ENCODE assay signal across 8 cellular contexts in the genomic region with DNA sequence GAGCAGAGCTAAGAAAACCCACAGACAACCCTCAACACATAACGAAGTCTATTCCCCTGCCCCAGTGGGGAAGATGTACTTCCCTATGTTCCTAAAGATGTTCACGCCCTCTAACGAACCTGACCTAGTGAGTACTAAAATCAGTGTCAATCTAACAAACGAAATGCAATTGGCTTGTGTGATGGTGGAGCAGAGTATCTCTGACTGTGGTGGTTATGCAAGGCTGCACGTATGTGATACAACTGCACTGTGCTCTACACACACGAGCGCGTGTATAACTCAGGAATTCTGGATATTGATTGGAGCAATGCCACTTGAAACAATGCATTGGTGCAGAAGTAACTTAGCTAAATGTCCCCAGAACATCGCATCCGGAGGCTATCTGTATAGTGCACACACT. TPM values are rescaled to one million over a fixed set of nuclear protein-coding genes. Genes with fewer than 3 reads are reported as not detected.
A peak's percentile ranks its signal among the peaks of the same experiment; 100 is the strongest.
DNase-seq lines count a peak whose midpoint lies in the region; ATAC-seq, FAIRE-seq and TF ChIP-seq lines count a peak whose summit lies in the region.

No MANE protein-coding gene starts in this region.

- H3K9me3 ChIP-seq in GM12878 (replicated peaks; ENCODE audit: control insufficient read depth, insufficient read depth, low read length) (no peaks in the 10 kb centered on the region), upper lobe of right lung (no peaks in the 10 kb centered on the region)

- peaks cover 40% of the 10 kb centered on the region for H3K79me2 ChIP-seq in GM12878 (ENCODE audit: control insufficient read depth, insufficient read depth, low read length)

- RAD21 ChIA-PET in GM12878 (lab: Charles Lee; ENCODE audit: unreplicated experiment): interaction anchor here (0.5 to 5.6 kb wide), 12 partner anchors 14 to 202 kb away, joined by 3 to 29 read pairs (median 4); partner anchors contain the start of genes GDI2 and IL15RA

- TF ChIP-seq CTCF in GM12878 (IDR thresholded peaks at IDR 0.05 in 2 of 3, conservative IDR thresholded peaks at IDR 0.05 in 1 of 3; ENCODE audit: control insufficient read depth in 2 of 3, extremely low read depth in 1 of 3, insufficient read depth in 1 of 3, low read depth in 3 of 3, low read length in 3 of 3): no peak
- no peak for TF ChIP-seq CTCF in lower leg skin (IDR thresholded peaks at IDR 0.05)
- no peak for TF ChIP-seq CTCF in upper lobe of right lung (IDR thresholded peaks at IDR 0.05)

- no peak overlapping the region for H3K9ac ChIP-seq in GM12878 (ENCODE audit: control insufficient read depth, insufficient read depth, low read length)

- H3K4me1 ChIP-seq in GM12878 (ENCODE audit: control insufficient read depth, insufficient read depth, low read length) (peaks cover 12% of the 10 kb centered on the region), upper lobe of right lung (peaks cover 28% of the 10 kb centered on the region)

- peak overlapping the region; percentile 9 to 89 (median 52) for H3K27ac Mint-ChIP-seq in IgD-negative memory B cell

- no peak for TF ChIP-seq POLR2A in GM12878 (IDR thresholded peaks at IDR 0.05; ENCODE audit: low read depth, low read length)
- TF ChIP-seq POLR2A in lower leg skin (IDR thresholded peaks at IDR 0.05): no peak

- H3K4me2 ChIP-seq in GM12878 (ENCODE audit: control insufficient read depth, insufficient read depth): peak overlapping the region; percentile 92

- no peak for FAIRE-seq in GM12878 (lab: Jason Lieb, UNC)

- peak overlapping the region; percentile 87 to 94 (median 91) for H3K4me3 Mint-ChIP-seq in IgD-negative memory B cell

- CTCF ChIA-PET in GM12878 (lab: Yijun Ruan, JAX): interaction anchor here (0.6 to 4.9 kb wide), 8 partner anchors 14 to 527 kb away, joined by 3 to 24 read pairs (median 4); no protein-coding TSS in a partner anchor

- WGBS in GM12878 (ENCODE audit: insufficient coverage, insufficient replicate concordance, low lambda C conversion rate, missing lambda C conversion rate): 50% methylated on average over 10 of the region's 10 CpGs
- 15 to 27% methylated on average over 10 of the region's 10 CpGs for WGBS in lower leg skin, 2 donors

- TF ChIP-seq RAD21 in GM12878 (IDR thresholded peaks at IDR 0.05; ENCODE audit: insufficient read depth, low read depth, low read length): no peak

- peaks cover 28 to 41% (median 39%) of the 10 kb centered on the region in 3 donors for H3K4me1 Mint-ChIP-seq in IgD-negative memory B cell

- H3K36me3 ChIP-seq in GM12878 (ENCODE audit: control insufficient read depth in 2 of 2, insufficient read depth in 2 of 2, low read length in 1 of 2) (peaks cover 0 to 7% of the 10 kb centered on the region in 2 experiments; a peak in 2 of 4 replicates), upper lobe of right lung (peaks cover 30% of the 10 kb centered on the region)

- peak overlapping the region; percentile 93; the same call in 1 of the 2 replicates for H2AFZ ChIP-seq in GM12878 (ENCODE audit: control insufficient read depth, low read depth, low read length)

- no peaks in the 10 kb centered on the region for H4K20me1 ChIP-seq in GM12878 (ENCODE audit: control insufficient read depth, insufficient read depth)

- intact Hi-C loops in GM12878 (cut with micrococcal nuclease; ENCODE audit: unreplicated experiment): no loop called here
- intact Hi-C loops in lower leg skin (cut with DNase I; ENCODE audit: low total_unique reads): no loop called here
- intact Hi-C loops in upper lobe of right lung (cut with DNase I): no loop called here

- H3K4me3 ChIP-seq in GM12878 (peak overlapping the region; percentile 96), lower leg skin (ENCODE audit: low read depth, poor library complexity, severe bottlenecking) (peak overlapping the region; percentile 86), upper lobe of right lung (peak overlapping the region; percentile 97)

- BruUV-seq in GM12878 (replicated peaks; lab: Mats Ljungman, UMichigan): no TSS peak

- no peaks in the 10 kb centered on the region for H3K9me3 Mint-ChIP-seq in IgD-negative memory B cell

- H3K27me3 ChIP-seq in GM12878 (replicated peaks in 1 of 2; ENCODE audit: control insufficient read depth in 2 of 2, insufficient read depth in 2 of 2, low read length in 1 of 2) (no peaks in the 10 kb centered on the region), upper lobe of right lung (no peaks in the 10 kb centered on the region)

- SMC1A ChIA-PET in GM12878 (lab: Charles Lee; ENCODE audit: uncharacterized antibody, unreplicated experiment): interaction anchor here (0.8 to 3.6 kb wide), 13 partner anchors 15 to 82 kb away, joined by 3 to 24 read pairs (median 3); no protein-coding TSS in a partner anchor

- DNase-seq in Ammon's horn (ENCODE audit: low spot score): peak; percentile 38
- no peak for DNase-seq in GM12878 (ENCODE audit: low read depth, low spot score)
- DNase-seq in lower leg skin (ENCODE audit: low spot score in 2 of 2): peak in 1 of 2 donors; percentile 14
- no peak for DNase-seq in upper lobe of right lung
- DNase-seq in NCI-H128 (lab: John Stamatoyannopoulos, UW; ENCODE audit: unreplicated experiment): no peak

- H3K36me3 Mint-ChIP-seq in IgD-negative memory B cell: peaks cover 3% of the 10 kb centered on the region

- POLR2A ChIA-PET in GM12878 (lab: Charles Lee): interaction anchor here (0.5 to 3.1 kb wide), 12 partner anchors 16 to 311 kb away, joined by 3 to 25 read pairs (median 3); partner anchors contain the start of gene GDI2

- no peaks in the 10 kb centered on the region for H3K27me3 Mint-ChIP-seq in IgD-negative memory B cell

- H3K27ac ChIP-seq in GM12878 (ENCODE audit: control insufficient read depth, insufficient read depth) (0 out of 2 replicates have a peak overlapping the region, but pooled peaks have one; percentile 68), upper lobe of right lung (no peak overlapping the region)

- in situ Hi-C loops in GM12878 (cut with MboI): no loop called here

- no peak for ATAC-seq in GM12878
- no peak for ATAC-seq in upper lobe of right lung
- no peak for ATAC-seq in HG02610 (IDR thresholded peaks at IDR 0.05; ENCODE audit: unreplicated experiment)
- no peak for ATAC-seq in GM21529 (IDR thresholded peaks at IDR 0.05; ENCODE audit: unreplicated experiment)

- TF ChIP-seq EP300 in GM12878 (IDR thresholded peaks at IDR 0.05; ENCODE audit: borderline replicate concordance in 1 of 2, control insufficient read depth in 1 of 2, low read depth in 2 of 2, low read length in 2 of 2): no peak

TF ChIP-seq in GM12878, 131 proteins besides CTCF, POLR2A, EP300 and RAD21:
- TF ChIP-seq PAX5 (IDR thresholded peaks at IDR 0.05; ENCODE audit: borderline replicate concordance, low read depth, low read length) (peak; percentile 14; the same call in 1 of the 2 replicates), PKNOX1 (IDR thresholded peaks at IDR 0.05) (peak; percentile 59), SREBF2 (IDR thresholded peaks at IDR 0.05; ENCODE audit: low read length) (no peak)

RNA-seq across cellular contexts. Expression of gene ANKRD16, which starts 1.3 kb away (rescaled TPM):
- polyA plus RNA-seq in IgD-negative memory B cell (5.2 TPM), GM12878 (2011; rRNA removed) (8.7 and 13.6 TPM in 2 replicates), GM12878 (2014; fragmentation: Illumina TruSeq; extraction: Trizol) (4.3 and 5.2 TPM in 2 replicates), GM12878 (2014; fragmentation: Nextera tagmentation; extraction: Ambion mirVana) (1 to 10 TPM; 1.4 to 2.9 TPM), GM12878 (2014; rRNA removed) (7.9 and 9.3 TPM in 2 replicates), GM12878 (2016; fragmentation: Nextera tagmentation; extraction: Ambion mirVana) (1 to 10 TPM in 1 of 2 experiments, under 1 TPM in 1; 0.57 to 4.2 TPM)
- 37.5 and 42.1 TPM in 2 replicates for total RNA-seq in GM12878 (2013; cell fraction: nucleolus; rRNA removed)
- total RNA-seq in GM12878 (2014; rRNA removed) (10.5 and 11.2 TPM in 2 replicates), GM12878 (2014; rRNA removed; fragmentation: Illumina TruSeq; extraction: Trizol) (3.5 and 4.6 TPM in 2 replicates), GM12878 (2021) (9.0 and 9.5 TPM in 2 replicates), lower leg skin (10 to 100 TPM in 3 of 4 donors, 1 to 10 TPM in 1; 9.0 to 23.3 (median 16.6) TPM), upper lobe of right lung (4.6 TPM)
- polyA plus RNA-seq in GM12878 (2011; ENCODE audit: low read depth): 3.3 TPM
- polyA plus RNA-seq in GM12878 (2011; cell fraction: cytosol; rRNA removed): 10.6 and 15.0 TPM in 2 replicates
- 27.7 and 29.6 TPM in 2 replicates for polyA plus RNA-seq in GM12878 (2011; cell fraction: nucleus; rRNA removed)
- 5.7 and 6.1 TPM in 2 replicates for polyA plus RNA-seq in GM12878 (2012)
- polyA minus RNA-seq in GM12878 (2011; rRNA and poly(A)+ RNA removed): 24.7 and 29.2 TPM in 2 replicates
- 4.0 and 6.1 TPM in 2 replicates for polyA minus RNA-seq in GM12878 (2011; cell fraction: cytosol; rRNA and poly(A)+ RNA removed)
- polyA minus RNA-seq in GM12878 (2011; cell fraction: nucleus; rRNA and poly(A)+ RNA removed): 13.4 and 22.9 TPM in 2 replicates

RNA-seq across cellular contexts. Expression of gene FBH1, which starts 1.7 kb away (rescaled TPM):
- polyA plus RNA-seq in IgD-negative memory B cell: 85.4 TPM
- total RNA-seq in GM12878 (2013; cell fraction: nucleolus; rRNA removed): 158 and 181 TPM in 2 replicates
- 45.1 and 51.9 TPM in 2 replicates for total RNA-seq in GM12878 (2014; rRNA removed)
- total RNA-seq in GM12878 (2014; rRNA removed; fragmentation: Illumina TruSeq; extraction: Trizol): 54.6 and 60.9 TPM in 2 replicates
- total RNA-seq in GM12878 (2021): 58.7 and 66.8 TPM in 2 replicates
- polyA plus RNA-seq in GM12878 (2011; ENCODE audit: low read depth): 33.1 TPM
- polyA plus RNA-seq in GM12878 (2011; rRNA removed): 40.6 and 49.2 TPM in 2 replicates
- polyA plus RNA-seq in GM12878 (2011; cell fraction: cytosol; rRNA removed): 47.8 and 53.8 TPM in 2 replicates
- 93.4 and 100.0 TPM in 2 replicates for polyA plus RNA-seq in GM12878 (2011; cell fraction: nucleus; rRNA removed)
- 39.6 and 40.3 TPM in 2 replicates for polyA plus RNA-seq in GM12878 (2012)
- polyA plus RNA-seq in GM12878 (2014; fragmentation: Illumina TruSeq; extraction: Trizol): 34.4 and 37.9 TPM in 2 replicates
- polyA plus RNA-seq in GM12878 (2014; fragmentation: Nextera tagmentation; extraction: Ambion mirVana): 10 to 100 TPM in 1 of 2 experiments, 1 to 10 TPM in 1; 6.1 to 19.0 TPM
- 42.0 and 44.4 TPM in 2 replicates for polyA plus RNA-seq in GM12878 (2014; rRNA removed)
- polyA plus RNA-seq in GM12878 (2016; fragmentation: Nextera tagmentation; extraction: Ambion mirVana): 10 to 100 TPM; 67.4 to 67.6 TPM
- polyA minus RNA-seq in GM12878 (2011; rRNA and poly(A)+ RNA removed): 110 and 113 TPM in 2 replicates
- 22.3 and 33.1 TPM in 2 replicates for polyA minus RNA-seq in GM12878 (2011; cell fraction: cytosol; rRNA and poly(A)+ RNA removed)
- polyA minus RNA-seq in GM12878 (2011; cell fraction: nucleus; rRNA and poly(A)+ RNA removed): 38.8 and 57.9 TPM in 2 replicates
- total RNA-seq in lower leg skin: 100 to 1,000 TPM in 1 of 4 donors, 10 to 100 TPM in 3; 76.0 to 100 (median 92.2) TPM
- total RNA-seq in upper lobe of right lung: 73.3 TPM
